ENCODE assay signal across 8 cellular contexts in the genomic region with DNA sequence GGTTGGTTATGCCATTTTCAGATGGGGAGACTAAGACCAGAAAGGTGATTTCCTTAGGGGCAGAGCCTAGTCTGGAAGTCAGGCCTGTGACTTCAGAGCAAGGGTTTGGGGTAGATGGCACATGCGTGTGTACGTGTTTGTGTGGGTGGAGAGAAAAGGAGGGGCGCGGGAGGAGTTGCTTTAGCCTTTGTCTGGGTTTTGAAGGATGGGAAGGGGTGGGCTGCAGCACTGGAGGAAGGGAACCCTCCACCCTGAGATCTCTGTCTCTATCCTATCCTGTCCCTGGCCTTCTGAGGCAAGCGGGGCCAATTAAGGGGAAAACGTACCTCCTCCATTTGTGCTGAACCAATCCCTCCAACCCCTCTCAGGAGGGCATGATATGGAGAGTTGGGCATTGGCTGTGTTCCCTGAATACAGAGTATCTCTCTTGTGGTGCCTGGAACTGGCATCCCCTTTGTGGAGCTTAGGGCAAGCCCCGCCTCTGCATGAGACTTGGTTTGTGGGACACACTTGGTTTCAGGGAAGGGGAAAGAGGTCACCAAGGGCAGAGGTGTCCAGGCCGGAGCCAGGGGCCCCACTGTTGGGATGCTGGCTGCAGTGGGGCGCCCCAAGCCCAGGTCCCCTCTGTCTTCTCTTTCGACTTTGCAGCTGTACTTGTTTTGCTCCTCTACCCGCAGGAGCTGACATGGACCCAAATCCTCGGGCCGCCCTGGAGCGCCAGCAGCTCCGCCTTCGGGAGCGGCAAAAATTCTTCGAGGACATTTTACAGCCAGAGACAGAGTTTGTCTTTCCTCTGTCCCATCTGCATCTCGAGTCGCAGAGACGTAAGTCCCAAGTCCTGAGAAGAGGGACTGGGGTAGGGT. TPM values are rescaled to one million over a fixed set of nuclear protein-coding genes. Genes with fewer than 3 reads are reported as not detected.
DNase-seq lines count a peak whose midpoint lies in the region; ATAC-seq and TF ChIP-seq lines count a peak whose summit lies in the region.

A gene with protein sequence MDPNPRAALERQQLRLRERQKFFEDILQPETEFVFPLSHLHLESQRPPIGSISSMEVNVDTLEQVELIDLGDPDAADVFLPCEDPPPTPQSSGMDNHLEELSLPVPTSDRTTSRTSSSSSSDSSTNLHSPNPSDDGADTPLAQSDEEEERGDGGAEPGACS (plus strand): TSS at position 507 of the 863 bp plus-strand sequence. CDS start 179 bp downstream, at position 686.

- peak within 1 kb of the TSS; percentile 91 for H3K27ac Mint-ChIP-seq in endodermal cell

- H3K36me3 Mint-ChIP-seq in endodermal cell (ENCODE audit: low read depth) = peaks cover 38% of the 10 kb centered on the region

- H3K27me3 ChIP-seq in RWPE2 (ENCODE audit: insufficient read depth, poor library complexity, severe bottlenecking) (no peaks in the 10 kb centered on the region), endodermal cell (ENCODE audit: control insufficient read depth, insufficient read depth, low read length, poor library complexity, severe bottlenecking) (no peaks in the 10 kb centered on the region), tibial artery (no peaks in the 10 kb centered on the region)

- intact Hi-C loops in tibial artery (cut with DNase I; ENCODE audit: low total_unique reads) = loop anchor here (5.0 kb wide), 1 partner anchor 36 kb away; no protein-coding TSS in a partner anchor

- H3K9ac ChIP-seq in endodermal cell (ENCODE audit: extremely low read depth, low read length, poor library complexity, severe bottlenecking) = peak within 1 kb of the TSS; percentile 95

- H3K9me3 ChIP-seq in RWPE2 (ENCODE audit: severe bottlenecking) (no peaks in the 10 kb centered on the region), endodermal cell (ENCODE audit: control insufficient read depth, low read length) (peaks cover 5% of the 10 kb centered on the region), tibial artery (no peaks in the 10 kb centered on the region)

- peaks cover 13% of the 10 kb centered on the region for H3K4me1 Mint-ChIP-seq in endodermal cell

- H3K36me3 ChIP-seq in RWPE2 (ENCODE audit: low read depth) (peaks cover 31% of the 10 kb centered on the region), endodermal cell (ENCODE audit: control insufficient read depth, insufficient read depth, low read length) (peaks cover 36% of the 10 kb centered on the region), tibial artery (peaks cover 31 to 40% (median 40%) of the 10 kb centered on the region in 3 donors)

- TF ChIP-seq CTCF in AG09309 (IDR thresholded peaks at IDR 0.05; ENCODE audit: control insufficient read depth, insufficient read depth, low read depth, low read length, missing control alignments) (no peak), RWPE2 (IDR thresholded peaks at IDR 0.05; ENCODE audit: poor library complexity, severe bottlenecking) (no peak), endodermal cell (conservative IDR thresholded peaks at IDR 0.05) (no peak), tibial artery (IDR thresholded peaks at IDR 0.05) (no peak)

- H3K4me3 ChIP-seq in AG09309 (ENCODE audit: control insufficient read depth, low read depth, low read length) (peak within 1 kb of the TSS; percentile 70), RWPE2 (ENCODE audit: severe bottlenecking) (peak within 1 kb of the TSS; percentile 85), endodermal cell (ENCODE audit: low read length) (peak within 1 kb of the TSS; percentile 94), tibial artery (peak within 1 kb of the TSS; percentile 92 to 97)

- DNase-seq in AG09309 (ENCODE audit: low read depth) = no peak
- no peak for DNase-seq in RWPE2 (ENCODE audit: low spot score)
- no peak for DNase-seq in endodermal cell
- peak; percentile 91 for DNase-seq in midbrain (lab: John Stamatoyannopoulos, UW)
- peak; percentile 35 to 81 for DNase-seq in tibial artery
- no peak for DNase-seq in Kasumi-1 (lab: John Stamatoyannopoulos, UW)

- H3K4me1 ChIP-seq in RWPE2 (ENCODE audit: insufficient read depth, poor library complexity, severe bottlenecking) = no peaks in the 10 kb centered on the region
- peaks cover 4% of the 10 kb centered on the region for H3K4me1 ChIP-seq in endodermal cell (ENCODE audit: control insufficient read depth, insufficient read depth, low read length)
- H3K4me1 ChIP-seq in tibial artery = peaks cover 0 to 46% (median 28%) of the 10 kb centered on the region in 4 donors

- H3K27ac ChIP-seq in RWPE2 (ENCODE audit: poor library complexity, severe bottlenecking) (peak within 1 kb of the TSS; percentile 37), endodermal cell (ENCODE audit: low read depth, low read length) (no peak within 1 kb of the TSS), tibial artery (peak within 1 kb of the TSS; percentile 97 to 99)

- peak within 1 kb of the TSS; percentile 82 for H3K4me3 Mint-ChIP-seq in endodermal cell

- WGBS in endodermal cell (ENCODE audit: insufficient coverage in 1 of 2, insufficient read length in 1 of 2), 2 experiments = 89 to 99% methylated on average over 13 to 21 of the region's 21 CpGs

- peaks cover 29% of the 10 kb centered on the region for H3K27me3 Mint-ChIP-seq in endodermal cell (ENCODE audit: insufficient read depth)

- no peaks in the 10 kb centered on the region for H3K9me3 Mint-ChIP-seq in endodermal cell

- ATAC-seq in RWPE2 (ENCODE audit: low read depth) (no peak), HG02610 (IDR thresholded peaks at IDR 0.05; ENCODE audit: unreplicated experiment) (no peak), GM18861 (IDR thresholded peaks at IDR 0.05; ENCODE audit: unreplicated experiment) (no peak)

RNA-seq across cellular contexts. Expression of the gene that starts here (rescaled TPM):
- 10 to 100 TPM; 63.2 to 69.1 TPM for total RNA-seq in endodermal cell
- 39.0 TPM for polyA plus RNA-seq in endodermal cell (2013, experiment 1 of 2)
- polyA plus RNA-seq in endodermal cell (2013, experiment 2 of 2) = 41.4 TPM

Comparison
In these comparisons a context has a peak if more than half of its experiments do, and no peak if none do; other contexts are left out.
1. DNase-seq: peak in midbrain (single experiment) and tibial artery (2 of 2); none in AG09309 (single experiment), RWPE2 (single experiment), endodermal cell (single experiment) and Kasumi-1 (0 of 2).
2. Peak in every context shown above with its lines, with median percentiles within 50 percentile points of each other: H3K4me3 ChIP-seq.